In genomic region chr17:78377858-78378224, GRCh38 we compare ENCODE assay signal across 8 cellular contexts. TPM values are rescaled to one million over a fixed set of nuclear protein-coding genes. Genes with fewer than 3 reads are reported as not detected.
DNase-seq lines count a peak whose midpoint lies in the region; ATAC-seq and TF ChIP-seq lines count a peak whose summit lies in the region.

No MANE protein-coding gene starts in this region.

- ATAC-seq in HG02981 (IDR thresholded peaks at IDR 0.05; ENCODE audit: unreplicated experiment) (no peak), GM18907 (IDR thresholded peaks at IDR 0.05; ENCODE audit: unreplicated experiment) (no peak)

- DNase-seq in AG04450 (ENCODE audit: low read depth, low spot score) (no peak), LNCaP clone FGC (ENCODE audit: low read depth) (no peak), choroid plexus epithelial cell (ENCODE audit: low read depth) (no peak), glomerular visceral epithelial cell (ENCODE audit: extremely low spot score) (no peak), putamen (ENCODE audit: low spot score) (no peak)

- peaks cover 0 to 10% of the 10 kb centered on the region in 2 donors for H3K36me3 ChIP-seq in muscle layer of duodenum (ENCODE audit: control insufficient read depth in 1 of 2, insufficient read depth in 2 of 2, low read length in 2 of 2)

- POLR2A ChIA-PET in AG04450 (lab: Yijun Ruan, JAX) = interaction anchor here (0.8 kb wide), 1 partner anchor 70 kb away, joined by 6 read pairs; no protein-coding TSS in a partner anchor

- CTCF ChIA-PET in AG04450 (lab: Charles Lee) = no interaction called here

- H3K27me3 ChIP-seq in AG04450 (ENCODE audit: control insufficient read depth, insufficient read depth, low read length) (no peaks in the 10 kb centered on the region), muscle layer of duodenum (ENCODE audit: low read depth, low read length) (no peaks in the 10 kb centered on the region)

- H3K9me3 ChIP-seq in AG04450 (ENCODE audit: control insufficient read depth, insufficient read depth, low read length) (peaks cover 4% of the 10 kb centered on the region; the same call in 1 of the 2 replicates), muscle layer of duodenum (ENCODE audit: control insufficient read depth in 1 of 2, low read length in 2 of 2) (no peaks in the 10 kb centered on the region)

- H3K27ac ChIP-seq in AG04450 (ENCODE audit: low read depth, low read length) (peak overlapping the region; percentile 98), muscle layer of duodenum (ENCODE audit: low read length) (peak overlapping the region; percentile 86)

- peaks cover 11 to 24% of the 10 kb centered on the region in 2 donors for H3K4me1 ChIP-seq in muscle layer of duodenum (ENCODE audit: control insufficient read depth in 1 of 2, insufficient read depth in 2 of 2, low read length in 2 of 2)

- TF ChIP-seq CTCF in AG04450 (IDR thresholded peaks at IDR 0.05; ENCODE audit: low read depth, low read length) (no peak), LNCaP clone FGC (IDR thresholded peaks at IDR 0.05; ENCODE audit: control insufficient read depth, extremely low read depth, insufficient read depth) (no peak), choroid plexus epithelial cell (conservative IDR thresholded peaks at IDR 0.05; ENCODE audit: low read depth, low read length) (no peak)

- H3K4me3 ChIP-seq in AG04450 (ENCODE audit: low read depth, low read length) (peak overlapping the region; percentile 89), LNCaP clone FGC (ENCODE audit: low read depth, low read length) (peak overlapping the region; percentile 73), choroid plexus epithelial cell (ENCODE audit: low read depth, low read length) (peak overlapping the region; percentile 91), muscle layer of duodenum (ENCODE audit: low read depth in 1 of 2, low read length in 2 of 2) (peak overlapping the region; percentile 90 to 98)

RNA-seq across cellular contexts. Expression of gene PGS1, which starts 0.6 kb away (rescaled TPM):
- polyA plus RNA-seq in AG04450 (2011; rRNA removed) = 31.0 and 31.7 TPM in 2 replicates
- polyA minus RNA-seq in AG04450 (2011; rRNA and poly(A)+ RNA removed) = 32.8 and 40.5 TPM in 2 replicates

RNA-seq across cellular contexts. Expression of gene SOCS3, which starts 18.0 kb away (rescaled TPM):
- 15.3 and 21.0 TPM in 2 replicates for polyA plus RNA-seq in AG04450 (2011; rRNA removed)
- 40.1 and 42.9 TPM in 2 replicates for polyA minus RNA-seq in AG04450 (2011; rRNA and poly(A)+ RNA removed)
